ENCODE assay signal across 16 cellular contexts in the genomic region with DNA sequence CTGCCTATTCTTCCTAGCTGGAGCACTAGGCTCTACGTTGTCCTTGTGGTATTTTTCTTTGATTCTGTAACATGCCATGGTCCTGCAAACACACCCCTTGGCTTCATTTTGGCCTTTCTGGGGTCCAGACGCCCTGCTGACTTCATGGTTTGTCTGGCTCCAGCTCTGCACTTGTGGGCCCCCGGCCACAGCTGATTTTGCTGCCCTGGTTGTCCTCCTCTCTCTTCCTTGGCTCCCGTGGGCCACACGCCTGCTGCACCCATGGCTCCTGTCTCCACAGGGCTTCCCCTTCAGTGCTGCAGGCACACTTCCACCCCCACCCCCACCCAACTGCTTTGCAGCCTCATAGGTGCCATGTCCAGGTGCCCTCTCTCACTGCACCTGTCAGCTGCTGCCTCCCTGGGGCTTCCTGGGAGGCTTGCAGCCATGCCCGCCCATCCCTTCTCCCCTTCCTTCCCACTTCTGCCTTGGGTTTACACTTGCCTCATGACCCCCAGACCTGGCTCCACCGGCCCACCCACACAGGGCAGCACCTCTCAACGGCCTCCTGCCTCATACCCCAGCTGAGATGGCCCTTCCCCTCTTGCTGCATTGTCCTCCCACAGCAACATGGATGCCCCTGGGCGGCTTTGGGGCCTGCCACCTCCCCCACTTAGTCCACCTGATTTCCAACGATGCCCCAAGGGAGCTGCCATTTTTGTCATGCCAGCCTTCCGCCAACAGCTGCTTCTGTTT. TPM values are rescaled to one million over a fixed set of nuclear protein-coding genes. Genes with fewer than 3 reads are reported as not detected.
"Had no signal": no experiment of that assay in that cellular context is flagged by ENCODE, and none has a peak within 500 bp of the region (broad histone marks: within the 10 kb centered on the region; RNA-seq: fewer than 3 reads in every experiment).

No MANE protein-coding gene starts in this region.

- H3K27ac ChIP-seq: esophagus squamous epithelium, ovary, thyroid gland, uterus had no signal

- DNase-seq: activated B cell treated with CpG ODN at 0.5 μM for 24 hours; activated CD4-positive, alpha-beta T cell treated with anti-CD3 and anti-CD28 coated beads, Interleukin-2, amount 10 ng/mL, durations not matched to agents 24 days and 14 days; activated CD8-positive, alpha-beta T cell treated with anti-CD3 and anti-CD28 coated beads, Interleukin-2, amount 10 ng/mL, durations not matched to agents 7 days and 5 days; activated naive CD4-positive, alpha-beta T cell; esophagus squamous epithelium; hippocampal formation; ovary; stimulated activated CD4-positive, alpha-beta T cell treated with anti-CD3 and anti-CD28 coated beads, Interleukin-4, amount 100 ng/mL, for 1 hour; stimulated activated naive B cell treated with anti-CD40 and anti-IgM and Interleukin-4, amounts not matched to agents 10 μg/mL and 1 μg/mL and 100 μg/mL, for 72 hours; T-helper 2 cell; thyroid gland; uterus had no signal

- H3K27me3 Mint-ChIP-seq: activated CD4-positive, alpha-beta T cell treated with anti-CD3 and anti-CD28 coated beads, Interleukin-2, amount 10 ng/mL, durations not matched to agents 24 days and 14 days had no signal

- H3K27ac Mint-ChIP-seq: activated B cell treated with CpG ODN at 0.5 μM for 24 hours; activated CD4-positive, alpha-beta T cell treated with anti-CD3 and anti-CD28 coated beads, Interleukin-2, amount 10 ng/mL, durations not matched to agents 24 days and 14 days; activated CD8-positive, alpha-beta T cell treated with anti-CD3 and anti-CD28 coated beads, Interleukin-2, amount 10 ng/mL, durations not matched to agents 7 days and 5 days; stimulated activated naive B cell treated with anti-CD40 and anti-IgM and Interleukin-4, amounts not matched to agents 10 μg/mL and 1 μg/mL and 100 μg/mL, for 72 hours had no signal

- ATAC-seq: activated CD8-positive, alpha-beta T cell treated with anti-CD3 and anti-CD28 coated beads, Interleukin-2, amount 10 ng/mL, durations not matched to agents 7 days and 5 days; stimulated activated naive B cell treated with anti-CD40 and anti-IgM and Interleukin-4, amounts not matched to agents 10 μg/mL and 1 μg/mL and 100 μg/mL, for 72 hours had no signal

- H3K4me3 ChIP-seq: esophagus squamous epithelium, ovary, thyroid gland, uterus had no signal

- H3K27me3 ChIP-seq: ovary, thyroid gland, uterus had no signal

- H3K36me3 Mint-ChIP-seq: stimulated activated naive B cell treated with anti-CD40 and anti-IgM and Interleukin-4, amounts not matched to agents 10 μg/mL and 1 μg/mL and 100 μg/mL, for 72 hours had no signal

- H3K4me3 Mint-ChIP-seq: activated B cell treated with CpG ODN at 0.5 μM for 24 hours; activated CD4-positive, alpha-beta T cell treated with anti-CD3 and anti-CD28 coated beads, Interleukin-2, amount 10 ng/mL, durations not matched to agents 24 days and 14 days; activated CD8-positive, alpha-beta T cell treated with anti-CD3 and anti-CD28 coated beads, Interleukin-2, amount 10 ng/mL, durations not matched to agents 7 days and 5 days; stimulated activated naive B cell treated with anti-CD40 and anti-IgM and Interleukin-4, amounts not matched to agents 10 μg/mL and 1 μg/mL and 100 μg/mL, for 72 hours had no signal

- H3K4me1 ChIP-seq: esophagus squamous epithelium, uterus had no signal

- H3K9me3 ChIP-seq: esophagus squamous epithelium, ovary, thyroid gland, uterus had no signal

- H3K9me3 Mint-ChIP-seq: activated B cell treated with CpG ODN at 0.5 μM for 24 hours had no signal

- H3K36me3 ChIP-seq: esophagus squamous epithelium, ovary, thyroid gland, uterus had no signal

- H3K4me1 Mint-ChIP-seq: activated B cell treated with CpG ODN at 0.5 μM for 24 hours; activated CD4-positive, alpha-beta T cell treated with anti-CD3 and anti-CD28 coated beads, Interleukin-2, amount 10 ng/mL, durations not matched to agents 24 days and 14 days; stimulated activated naive B cell treated with anti-CD40 and anti-IgM and Interleukin-4, amounts not matched to agents 10 μg/mL and 1 μg/mL and 100 μg/mL, for 72 hours had no signal

RNA-seq across cellular contexts. Expression of a gene that starts 25.6 kb away (rescaled TPM):
- total RNA-seq: activated CD4-positive, alpha-beta T cell treated with anti-CD3 and anti-CD28 coated beads, Interleukin-2, amount 10 ng/mL, durations not matched to agents 24 days and 14 days; activated CD8-positive, alpha-beta T cell treated with anti-CD3 and anti-CD28 coated beads, Interleukin-2, amount 10 ng/mL, durations not matched to agents 7 days and 5 days; endothelial cell of umbilical vein; fibroblast of villous mesenchyme; glomerular endothelial cell; lower leg skin had no signal
- polyA plus RNA-seq: endothelial cell of umbilical vein had no signal
